In the genomic region with DNA sequence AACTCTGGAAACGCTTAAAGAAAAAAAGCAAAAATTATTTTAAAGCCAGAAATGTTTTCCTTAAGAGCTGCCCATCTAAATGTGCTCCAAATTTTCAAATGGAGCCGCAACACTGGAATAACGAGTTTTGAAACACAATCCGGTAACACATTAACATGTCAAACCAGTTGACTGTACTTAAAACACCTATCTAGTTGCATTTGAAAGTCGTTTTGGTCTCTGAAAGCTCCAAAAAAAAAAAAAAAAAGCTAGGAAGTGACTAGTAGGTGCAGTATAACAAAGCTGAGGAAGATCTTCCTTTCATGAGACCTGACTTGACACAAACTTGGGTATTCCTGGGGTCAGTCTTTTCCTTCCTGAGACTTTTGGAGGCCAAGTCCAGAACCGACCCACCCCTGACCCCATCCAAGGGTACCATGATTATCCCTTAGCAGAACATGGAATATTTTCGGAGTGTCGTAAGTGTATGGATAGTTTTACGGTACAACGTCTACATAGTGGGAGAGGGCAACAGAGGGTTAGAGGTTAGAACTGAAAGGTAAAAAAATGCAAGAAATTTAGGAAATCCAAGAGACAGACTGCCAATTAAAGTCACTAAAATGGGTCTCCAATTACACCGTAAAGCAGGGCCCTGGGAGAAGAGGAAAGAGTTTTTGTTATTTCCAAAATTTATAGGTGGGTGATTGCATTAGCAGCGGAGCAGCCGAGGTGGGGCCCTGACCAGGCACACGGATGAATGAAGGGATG, we compare ENCODE assay signal across 8 cellular contexts. TPM values are rescaled to one million over a fixed set of nuclear protein-coding genes. Genes with fewer than 3 reads are reported as not detected.
DNase-seq lines count a peak whose midpoint lies in the region; ATAC-seq, FAIRE-seq and TF ChIP-seq lines count a peak whose summit lies in the region.

No MANE protein-coding gene starts in this region.

- intact Hi-C loops in Right ventricle myocardium inferior (cut with DNase I) = loop anchor here (1.0 to 2.0 kb wide), 2 partner anchors 66 to 121 kb away; a partner anchor contains a TSS
- intact Hi-C loops in body of pancreas (cut with DNase I) = no loop called here

- H3K27ac ChIP-seq in right atrium auricular region (peak overlapping the region; percentile 97 to 98), body of pancreas (peak overlapping the region; percentile 96 to 98 (median 97)), mucosa of rectum (ENCODE audit: low read depth in 2 of 2, low read length in 2 of 2) (peak overlapping the region; percentile 96 to 99)

- ATAC-seq in Right ventricle myocardium inferior (no peak), body of pancreas (no peak)

- TF ChIP-seq CTCF in right atrium auricular region (IDR thresholded peaks at IDR 0.05) = no peak
- no peak for TF ChIP-seq CTCF in body of pancreas (IDR thresholded peaks at IDR 0.05)
- TF ChIP-seq CTCF in type B pancreatic cell (conservative IDR thresholded peaks at IDR 0.05) = no peak

- peaks cover 13% of the 10 kb centered on the region for H3K36me3 Mint-ChIP-seq in type B pancreatic cell

- H3K9me3 ChIP-seq in right atrium auricular region = no peaks in the 10 kb centered on the region
- no peaks in the 10 kb centered on the region for H3K9me3 ChIP-seq in body of pancreas
- H3K9me3 ChIP-seq in mucosa of rectum (ENCODE audit: control insufficient read depth in 2 of 2, low read length in 2 of 2) = no peaks in the 10 kb centered on the region

- no peak overlapping the region for H3K4me3 Mint-ChIP-seq in type B pancreatic cell

- H3K36me3 ChIP-seq in right atrium auricular region = no peaks in the 10 kb centered on the region
- no peaks in the 10 kb centered on the region for H3K36me3 ChIP-seq in body of pancreas (replicated peaks in 1 of 2; ENCODE audit: insufficient read depth in 1 of 2, low read depth in 2 of 2)
- H3K36me3 ChIP-seq in mucosa of rectum (ENCODE audit: control insufficient read depth in 2 of 2, insufficient read depth in 2 of 2, low read length in 2 of 2) = peaks cover 4 to 7% of the 10 kb centered on the region in 2 donors

- WGBS in body of pancreas, 2 donors = 5 to 6% methylated on average over 14 of the region's 14 CpGs

- H3K4me1 ChIP-seq in right atrium auricular region (peaks cover 0 to 13% of the 10 kb centered on the region in 2 donors), body of pancreas (peaks cover 5% of the 10 kb centered on the region), mucosa of rectum (ENCODE audit: control insufficient read depth in 2 of 2, insufficient read depth in 2 of 2, low read length in 2 of 2) (peaks cover 10 to 13% of the 10 kb centered on the region in 2 donors)

- H3K27me3 ChIP-seq in right atrium auricular region (no peaks in the 10 kb centered on the region), body of pancreas (no peaks in the 10 kb centered on the region), mucosa of rectum (ENCODE audit: control insufficient read depth in 2 of 2, insufficient read depth in 2 of 2, low read length in 2 of 2) (no peaks in the 10 kb centered on the region)

- no peak for DNase-seq in right atrium auricular region (ENCODE audit: low spot score)
- DNase-seq in Right ventricle myocardium inferior (ENCODE audit: missing footprints) = no peak
- peak; percentile 8 for DNase-seq in HT1080 (ENCODE audit: low read depth)
- no peak for DNase-seq in body of pancreas
- DNase-seq in NCI-H345 treated with DMSO at 0.1 percent for 48 hours (lab: John Stamatoyannopoulos, UW; ENCODE audit: unreplicated experiment) = no peak
- DNase-seq in type B pancreatic cell (ENCODE audit: extremely low spot score, unreplicated experiment) = no peak
- no peak for DNase-seq in HTR-8/SVneo (ENCODE audit: insufficient read length, low spot score)

- FAIRE-seq in HTR-8/SVneo (lab: Jason Lieb, UNC) = no peak

- peak overlapping the region; percentile 94 to 99 for H3K9ac ChIP-seq in mucosa of rectum (ENCODE audit: low read depth in 1 of 2, low read length in 2 of 2)

- H3K4me3 ChIP-seq in right atrium auricular region (peak overlapping the region; percentile 78 to 86), body of pancreas (peak overlapping the region; percentile 66 to 70), mucosa of rectum (ENCODE audit: low read length in 2 of 2) (peak overlapping the region; percentile 91 to 99)

- H3K27me3 Mint-ChIP-seq in type B pancreatic cell = no peaks in the 10 kb centered on the region

- H3K27ac Mint-ChIP-seq in type B pancreatic cell = no peak overlapping the region

- no peaks in the 10 kb centered on the region for H3K9me3 Mint-ChIP-seq in type B pancreatic cell

- peaks cover 11% of the 10 kb centered on the region for H3K4me1 Mint-ChIP-seq in type B pancreatic cell (ENCODE audit: unreplicated experiment)

- peak in 1 of 3 donors; percentile 25 for TF ChIP-seq POLR2A in body of pancreas (IDR thresholded peaks at IDR 0.05)

RNA-seq across cellular contexts. Expression of a gene that starts 0.8 kb away (rescaled TPM):
- total RNA-seq in right atrium auricular region = 10 to 100 TPM in 1 of 2 donors, 1 to 10 TPM in 1; 5.9 to 14.2 TPM
- 27.9 TPM for total RNA-seq in Right ventricle myocardium inferior
- 24.6 and 29.8 TPM in 2 replicates for total RNA-seq in HT1080 (2014; rRNA removed; shearing (Covaris generic))
- 39.1 and 44.7 TPM in 2 replicates for polyA plus RNA-seq in HT1080 (2015; cell fraction: cytosol; rRNA removed)
- polyA plus RNA-seq in HT1080 (2015; cell fraction: nucleus; rRNA removed) = 32.6 and 36.4 TPM in 2 replicates
- total RNA-seq in body of pancreas = 10 to 100 TPM in 1 of 2 donors, 1 to 10 TPM in 1; 2.6 to 14.3 TPM
- total RNA-seq in type B pancreatic cell (ENCODE audit: low replicate concordance) = 27.6 and 37.5 TPM in 2 replicates
